Comparison of ENCODE assay signal across 12 cellular contexts in genomic region chr4:138835833-138836521, GRCh38.
A peak's percentile ranks its signal among the peaks of the same experiment; 100 is the strongest.
DNase-seq lines count a peak whose midpoint lies in the region; ATAC-seq, FAIRE-seq and TF ChIP-seq lines count a peak whose summit lies in the region.
"Had no signal": no experiment of that assay in that cellular context is flagged by ENCODE, and none has a peak within 500 bp of the region (broad histone marks: within the 10 kb centered on the region; RNA-seq: fewer than 3 reads in every experiment).

No MANE protein-coding gene starts in this region.

- H3K9ac ChIP-seq in adipocyte (ENCODE audit: low read length), result no peak overlapping the region

- DNase-seq in D721Med (ENCODE audit: insufficient read length, low spot score) (no peak), HT-29 (ENCODE audit: low spot score) (peak; percentile 42), adipocyte (ENCODE audit: low read depth) (peak; percentile 41), left ventricle myocardium inferior (peak; percentile 74), upper lobe of right lung (no peak), upper lobe of left lung (no peak), adrenal gland (no peak)
- DNase-seq: activated CD8-positive, alpha-beta T cell treated with anti-CD3 and anti-CD28 coated beads for 36 hours; mesendoderm; stimulated activated CD4-positive, alpha-beta T cell treated with anti-CD3 and anti-CD28 coated beads, Interleukin-2, amount 100 ng/mL, for 48 hours had no signal

- TF ChIP-seq EP300 in upper lobe of left lung (IDR thresholded peaks at IDR 0.05), result no peak

- H3K36me3 ChIP-seq in adipocyte (ENCODE audit: control insufficient read depth, insufficient read depth, low read length, severe bottlenecking), result no peaks in the 10 kb centered on the region
- H3K36me3 ChIP-seq in left ventricle myocardium inferior, result no peaks in the 10 kb centered on the region
- H3K36me3 ChIP-seq in upper lobe of right lung, result no peaks in the 10 kb centered on the region
- H3K36me3 ChIP-seq in upper lobe of left lung, result no peaks in the 10 kb centered on the region
- no peaks in the 10 kb centered on the region for H3K36me3 ChIP-seq in adrenal gland (replicated peaks in 1 of 2)

- no peak for ATAC-seq in upper lobe of right lung
- ATAC-seq in upper lobe of left lung (ENCODE audit: low FRiP score in 2 of 2), result no peak
- ATAC-seq in GM18517 (IDR thresholded peaks at IDR 0.05; ENCODE audit: unreplicated experiment), result no peak
- ATAC-seq: activated CD8-positive, alpha-beta T cell treated with anti-CD3 and anti-CD28 coated beads for 36 hours had no signal

- H3K27ac ChIP-seq in left ventricle myocardium inferior (replicated peaks) (peak overlapping the region; percentile 63), upper lobe of right lung (no peak overlapping the region), upper lobe of left lung (no peak overlapping the region), adrenal gland (no peak overlapping the region)

- H3K27me3 ChIP-seq in adipocyte (replicated peaks; ENCODE audit: control insufficient read depth, insufficient read depth, low read length) (peaks cover 8% of the 10 kb centered on the region), left ventricle myocardium inferior (ENCODE audit: low read depth) (no peaks in the 10 kb centered on the region), upper lobe of right lung (no peaks in the 10 kb centered on the region), upper lobe of left lung (no peaks in the 10 kb centered on the region), adrenal gland (no peaks in the 10 kb centered on the region)

- intact Hi-C loops in left ventricle myocardium inferior (cut with micrococcal nuclease) (no loop called here), upper lobe of right lung (cut with DNase I) (no loop called here), adrenal gland (cut with DNase I) (no loop called here)

- FAIRE-seq in D721Med (lab: Jason Lieb, UNC), result no peak
- FAIRE-seq: urothelium cell line had no signal

- TF ChIP-seq POLR2A in upper lobe of left lung (IDR thresholded peaks at IDR 0.05) (no peak), adrenal gland (IDR thresholded peaks at IDR 0.05) (no peak)

- H3K4me1 ChIP-seq in adipocyte (ENCODE audit: control insufficient read depth, insufficient read depth, low read length), result no peaks in the 10 kb centered on the region
- peaks cover 29% of the 10 kb centered on the region for H3K4me1 ChIP-seq in left ventricle myocardium inferior
- H3K4me1 ChIP-seq in upper lobe of right lung, result no peaks in the 10 kb centered on the region
- H3K4me1 ChIP-seq in upper lobe of left lung, result peaks cover 0 to 3% (median 0%) of the 10 kb centered on the region in 4 donors
- no peaks in the 10 kb centered on the region for H3K4me1 ChIP-seq in adrenal gland (replicated peaks in 1 of 2)

- 90 to 92% methylated on average over 9 of the region's 9 CpGs for WGBS in upper lobe of left lung, 2 donors
- 79 to 89% (median 83%) methylated on average over 9 of the region's 9 CpGs for WGBS in adrenal gland, 4 donors

- TF ChIP-seq CTCF in D721Med (IDR thresholded peaks at IDR 0.05; ENCODE audit: insufficient read depth, missing control alignments) (peak; percentile 18), left ventricle myocardium inferior (IDR thresholded peaks at IDR 0.05; ENCODE audit: borderline replicate concordance) (no peak), upper lobe of right lung (IDR thresholded peaks at IDR 0.05) (no peak), upper lobe of left lung (IDR thresholded peaks at IDR 0.05) (no peak), adrenal gland (IDR thresholded peaks at IDR 0.05) (no peak)

- H3K9me3 ChIP-seq in adipocyte (ENCODE audit: control insufficient read depth, low read length), result no peaks in the 10 kb centered on the region
- H3K9me3 ChIP-seq in left ventricle myocardium inferior (replicated peaks), result no peaks in the 10 kb centered on the region
- H3K9me3 ChIP-seq in upper lobe of right lung, result no peaks in the 10 kb centered on the region
- no peaks in the 10 kb centered on the region for H3K9me3 ChIP-seq in upper lobe of left lung
- H3K9me3 ChIP-seq in adrenal gland (replicated peaks in 1 of 3), result no peaks in the 10 kb centered on the region

- H3K4me3 ChIP-seq in adipocyte (ENCODE audit: low read length) (no peak overlapping the region), left ventricle myocardium inferior (no peak overlapping the region), upper lobe of right lung (no peak overlapping the region), upper lobe of left lung (no peak overlapping the region), adrenal gland (no peak overlapping the region)

Comparison
In these comparisons a context has a peak if more than half of its experiments do, and no peak if none do; other contexts are left out.
1. DNase-seq: peak in HT-29 (single experiment), adipocyte (single experiment) and left ventricle myocardium inferior (single experiment); none in D721Med (single experiment), upper lobe of right lung (single experiment), upper lobe of left lung (0 of 2) and adrenal gland (0 of 7).